Comparison of ENCODE assay signal across 8 cellular contexts in genomic region chr7:70693690-70694356, GRCh38.
DNase-seq lines count a peak whose midpoint lies in the region; ATAC-seq and TF ChIP-seq lines count a peak whose summit lies in the region.

No MANE protein-coding gene starts in this region.

- H3K27ac ChIP-seq in dorsolateral prefrontal cortex (peak overlapping the region in 46 of 59 donors; percentile 3 to 87 (median 53)), lower lobe of right lung (peak overlapping the region; percentile 80)

- intact Hi-C loops in dorsolateral prefrontal cortex (cut with DNase I) (loop anchor here (10.0 kb wide), 2 partner anchors 279 to 1099 kb away; partner anchors contain the start of gene AUTS2 (in 1 of the 2)), lower lobe of right lung (cut with DNase I) (no loop called here)

- H3K4me3 ChIP-seq in HFF-Myc (replicated peaks; ENCODE audit: low read depth, low read length) (peak overlapping the region; percentile 79), dorsolateral prefrontal cortex (peak overlapping the region; percentile 49 to 83 (median 72)), lower lobe of right lung (peak overlapping the region; percentile 83)

- DNase-seq in GM10266 (ENCODE audit: extremely low spot score) (peak; percentile 85), HFF-Myc (ENCODE audit: extremely low read depth, low read depth) (no peak), NCI-H2029 treated with DMSO at 0.1 percent for 48 hours (lab: John Stamatoyannopoulos, UW) (peak; percentile 57), dorsolateral prefrontal cortex (peak; percentile 21 to 72 (median 52)), lower lobe of right lung (peak; percentile 81), 8988T (no peak)
- DNase-seq in activated CD4-positive, alpha-beta T cell treated with anti-CD3 and anti-CD28 coated beads for 48 hours: peak; percentile 37
- peak; percentile 23 to 52 for DNase-seq in stimulated activated CD8-positive, alpha-beta memory T cell treated with anti-CD3 and anti-CD28 coated beads, Interleukin-4, amount 100 ng/mL, for 4 hours (ENCODE audit: low read depth in 2 of 2, low spot score in 1 of 2)

- ATAC-seq in lower lobe of right lung: peak; percentile 91

- peaks cover 22% of the 10 kb centered on the region for H3K4me1 ChIP-seq in lower lobe of right lung

- H3K27me3 ChIP-seq in dorsolateral prefrontal cortex (no peaks in the 10 kb centered on the region), lower lobe of right lung (ENCODE audit: low read depth) (peaks cover 9% of the 10 kb centered on the region)

- no peaks in the 10 kb centered on the region for H3K36me3 ChIP-seq in lower lobe of right lung

- TF ChIP-seq CTCF in GM10266 (IDR thresholded peaks at IDR 0.05; ENCODE audit: control insufficient read depth, insufficient read depth, low read depth, missing control alignments) (no peak), HFF-Myc (IDR thresholded peaks at IDR 0.05; ENCODE audit: low read depth, low read length, missing control alignments) (no peak), dorsolateral prefrontal cortex (IDR thresholded peaks at IDR 0.05 in 54 of 56, conservative IDR thresholded peaks at IDR 0.05 in 2 of 56; ENCODE audit: low read depth in 1 of 56, partially characterized antibody in 56 of 56) (peak in 25 of 56 donors; percentile 8 to 41 (median 24)), lower lobe of right lung (IDR thresholded peaks at IDR 0.05) (peak; percentile 23)

- H3K9me3 ChIP-seq in lower lobe of right lung: no peaks in the 10 kb centered on the region

Comparison
In these comparisons a context has a peak if more than half of its experiments do, and no peak if none do; other contexts are left out.
1. DNase-seq: peak in GM10266 (single experiment), NCI-H2029 treated with DMSO at 0.1 percent for 48 hours (single experiment), activated CD4-positive, alpha-beta T cell treated with anti-CD3 and anti-CD28 coated beads for 48 hours (single experiment), dorsolateral prefrontal cortex (10 of 10), lower lobe of right lung (single experiment) and stimulated activated CD8-positive, alpha-beta memory T cell treated with anti-CD3 and anti-CD28 coated beads, Interleukin-4, amount 100 ng/mL, for 4 hours (2 of 2); none in HFF-Myc (single experiment) and 8988T (single experiment).
2. Peak in every context shown above with its lines, with median percentiles within 50 percentile points of each other: H3K4me3 ChIP-seq.